Comparison of ENCODE assay signal across 11 cellular contexts in the genomic region with DNA sequence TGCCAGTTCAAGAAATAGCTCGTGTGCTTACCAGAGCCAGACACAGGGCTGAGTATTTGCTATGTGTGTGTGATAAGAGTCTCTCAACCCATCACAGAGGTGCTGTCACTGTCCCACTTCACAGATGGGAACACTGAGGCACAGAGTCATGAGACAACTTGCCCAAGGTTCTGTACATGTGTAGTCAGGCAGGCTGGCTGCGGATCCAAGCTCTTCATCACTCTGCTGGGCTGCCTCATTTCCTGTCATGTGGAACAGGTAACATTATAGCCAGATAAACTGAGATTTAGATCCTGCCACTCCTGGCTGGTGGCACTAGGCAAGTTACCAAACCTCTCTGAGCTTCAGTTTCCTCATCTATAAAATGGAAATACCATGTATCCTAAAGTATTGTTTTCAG.
DNase-seq lines count a peak whose midpoint lies in the region; ATAC-seq, FAIRE-seq and TF ChIP-seq lines count a peak whose summit lies in the region.
"Had no signal": no experiment of that assay in that cellular context is flagged by ENCODE, and none has a peak within 500 bp of the region (broad histone marks: within the 10 kb centered on the region; RNA-seq: fewer than 3 reads in every experiment).

No MANE protein-coding gene starts in this region.

- H4K20me1 ChIP-seq in H1 (replicated peaks in 1 of 2; ENCODE audit: control insufficient read depth in 1 of 2, insufficient read depth in 2 of 2, low read length in 2 of 2) = no peaks in the 10 kb centered on the region

- H3K36me3 Mint-ChIP-seq in CD8-positive, alpha-beta T cell = peaks cover 61% of the 10 kb centered on the region

- peaks cover 74% of the 10 kb centered on the region for H3K4me1 Mint-ChIP-seq in CD8-positive, alpha-beta T cell (ENCODE audit: low read depth)

- no peaks in the 10 kb centered on the region for H3K4me1 ChIP-seq in CD8-positive, alpha-beta T cell (ENCODE audit: insufficient read depth, low read length)
- H3K4me1 ChIP-seq in SJCRH30 (peaks cover 67% of the 10 kb centered on the region), H1 (replicated peaks in 1 of 4; ENCODE audit: control insufficient read depth in 3 of 4, insufficient read depth in 4 of 4, low read length in 3 of 4) (peaks cover 2 to 12% (median 3%) of the 10 kb centered on the region in 4 experiments; a peak in 6 of 7 replicates), ovary (ENCODE audit: insufficient read depth) (peaks cover 39% of the 10 kb centered on the region)

- no peak overlapping the region for H2BK20ac ChIP-seq in H1 (ENCODE audit: low read length)

- H3K23me2 ChIP-seq in H1 (ENCODE audit: low read depth, low read length) = no peaks in the 10 kb centered on the region

- peak overlapping the region; percentile 65 for H3K27ac ChIP-seq in CD8-positive, alpha-beta T cell (ENCODE audit: low read depth, low read length)
- H3K27ac ChIP-seq in SJCRH30 (peak overlapping the region; percentile 84), H1 (ENCODE audit: low read depth, low read length) (no peak overlapping the region), ovary (peak overlapping the region; percentile 79 to 87)

- no peak overlapping the region for H3K4ac ChIP-seq in H1 (replicated peaks; ENCODE audit: insufficient read length, low read depth, low read length)

- no peak overlapping the region for H2BK15ac ChIP-seq in H1 (ENCODE audit: low read length)

- no peak overlapping the region for H2BK5ac ChIP-seq in H1 (ENCODE audit: low read depth, low read length)

- H3K27me3 Mint-ChIP-seq in CD8-positive, alpha-beta T cell (ENCODE audit: low read depth) = no peaks in the 10 kb centered on the region

- H3K4me2 ChIP-seq in H1 (ENCODE audit: insufficient read depth in 1 of 2, low read depth in 2 of 2, low read length in 2 of 2) = no peak overlapping the region

- TF ChIP-seq EP300 in H1 (IDR thresholded peaks at IDR 0.05; ENCODE audit: borderline replicate concordance in 1 of 2, low read depth in 2 of 2, low read length in 2 of 2) = no peak
- TF ChIP-seq EP300 in ovary (IDR thresholded peaks at IDR 0.05) = no peak

- H3K27me3 ChIP-seq in CD8-positive, alpha-beta T cell (ENCODE audit: insufficient read depth, low read length) = no peaks in the 10 kb centered on the region
- no peaks in the 10 kb centered on the region for H3K27me3 ChIP-seq in SJCRH30
- no peaks in the 10 kb centered on the region for H3K27me3 ChIP-seq in H1 (replicated peaks in 1 of 4; ENCODE audit: control insufficient read depth in 3 of 4, extremely low read depth in 1 of 4, insufficient read depth in 3 of 4, low read length in 3 of 4)
- H3K27me3 ChIP-seq in ovary = no peaks in the 10 kb centered on the region

- H2BK120ac ChIP-seq in H1 (replicated peaks; ENCODE audit: low read depth, low read length) = no peak overlapping the region

- intact Hi-C loops in CD8-positive, alpha-beta T cell (cut with DNase I, micrococcal nuclease) = no loop called here
- intact Hi-C loops in ovary (cut with DNase I) = no loop called here

- DNase-seq in CD8-positive, alpha-beta T cell = peak in 1 of 7 experiments; percentile 36
- DNase-seq in SJCRH30 (no peak), H1 (ENCODE audit: low read depth in 1 of 2, low spot score in 2 of 2) (no peak), ovary (no peak), NOMO-1 (lab: John Stamatoyannopoulos, UW; ENCODE audit: unreplicated experiment in 2 of 2) (no peak), NCI-H1436 treated with DMSO at 0.1 percent for 48 hours (lab: John Stamatoyannopoulos, UW) (no peak), NCI-H2107 (lab: John Stamatoyannopoulos, UW) (no peak)
- DNase-seq: NCI-H1048, OCI-M1 had no signal

- H3K4me3 ChIP-seq in CD8-positive, alpha-beta T cell (ENCODE audit: low read depth, low read length) = no peak overlapping the region
- H3K4me3 ChIP-seq in SJCRH30 (no peak overlapping the region), H1 (ENCODE audit: extremely low read depth in 1 of 4, insufficient read depth in 2 of 4, low read depth in 3 of 4, low read length in 4 of 4) (no peak overlapping the region), ovary (no peak overlapping the region)

- no peaks in the 10 kb centered on the region for H3K79me1 ChIP-seq in H1 (ENCODE audit: low read depth, low read length)

- no peaks in the 10 kb centered on the region for H3K9me3 Mint-ChIP-seq in CD8-positive, alpha-beta T cell

- POLR2A ChIA-PET in CD8-positive, alpha-beta T cell (lab: Charles Lee) = interaction anchor here (1.0 to 5.7 kb wide), 7 partner anchors 11 to 76 kb away, joined by 3 to 35 read pairs (median 5); no protein-coding TSS in a partner anchor
- POLR2A ChIA-PET in H1 (lab: Charles Lee; ENCODE audit: partially characterized antibody) = interaction anchor here (0.9 to 1.8 kb wide), 2 partner anchors 19 to 52 kb away, joined by 3 read pairs; no protein-coding TSS in a partner anchor

- H4K8ac ChIP-seq in H1 (ENCODE audit: extremely low read depth, insufficient read depth, low read length) = peak overlapping the region; percentile 37; the same call in 1 of the 2 replicates

- H3K79me2 ChIP-seq in H1 (ENCODE audit: control insufficient read depth in 1 of 2, insufficient read depth in 2 of 2, low read length in 2 of 2) = no peaks in the 10 kb centered on the region

- H3K4me3 Mint-ChIP-seq in CD8-positive, alpha-beta T cell = peak overlapping the region; percentile 32

- no peaks in the 10 kb centered on the region for H3K9me3 ChIP-seq in CD8-positive, alpha-beta T cell (ENCODE audit: low read length)
- H3K9me3 ChIP-seq in SJCRH30 (replicated peaks) (no peaks in the 10 kb centered on the region), H1 (ENCODE audit: insufficient read depth in 2 of 2, low read depth in 1 of 2, low read length in 1 of 2) (no peaks in the 10 kb centered on the region), ovary (no peaks in the 10 kb centered on the region)

- no peak overlapping the region for H2AFZ ChIP-seq in H1 (ENCODE audit: low read length)

- no peak overlapping the region for H2BK12ac ChIP-seq in H1 (ENCODE audit: low read depth, low read length)

- no peak for TF ChIP-seq CTCF in CD8-positive, alpha-beta T cell (IDR thresholded peaks at IDR 0.05)
- TF ChIP-seq CTCF in H1 (IDR thresholded peaks at IDR 0.05; ENCODE audit: control extremely low read depth in 1 of 3, insufficient read depth in 1 of 3, low read depth in 1 of 3, low read length in 3 of 3) (no peak), ovary (IDR thresholded peaks at IDR 0.05) (no peak)

- peak overlapping the region; percentile 67 for H4K91ac ChIP-seq in H1 (replicated peaks; ENCODE audit: insufficient read length, low read length)

- H3K23ac ChIP-seq in H1 (ENCODE audit: insufficient read length) = no peak overlapping the region

- no peak for ATAC-seq in CD8-positive, alpha-beta T cell
- no peak for ATAC-seq in GM21447 (IDR thresholded peaks at IDR 0.05; ENCODE audit: unreplicated experiment)

- no peak overlapping the region for H3K27ac Mint-ChIP-seq in CD8-positive, alpha-beta T cell

- TF ChIP-seq POLR2A in H1 (IDR thresholded peaks at IDR 0.05; ENCODE audit: control extremely low read depth in 1 of 2, low read depth in 2 of 2, low read length in 2 of 2) (no peak), ovary (IDR thresholded peaks at IDR 0.05) (no peak)

- H3K56ac ChIP-seq in H1 (replicated peaks; ENCODE audit: insufficient read length, low read depth, low read length) = no peak overlapping the region

- no peaks in the 10 kb centered on the region for H3K36me3 ChIP-seq in CD8-positive, alpha-beta T cell (ENCODE audit: insufficient read depth, low read length)
- H3K36me3 ChIP-seq in SJCRH30 = no peaks in the 10 kb centered on the region
- no peaks in the 10 kb centered on the region for H3K36me3 ChIP-seq in H1 (ENCODE audit: control insufficient read depth in 2 of 4, insufficient read depth in 4 of 4, low read length in 3 of 4)
- H3K36me3 ChIP-seq in ovary = no peaks in the 10 kb centered on the region

- no peak overlapping the region for H4K5ac ChIP-seq in H1 (ENCODE audit: insufficient read length, low read depth, low read length)

- CTCF ChIA-PET in CD8-positive, alpha-beta T cell (lab: Charles Lee) = interaction anchor here (0.7 to 4.3 kb wide), 8 partner anchors 11 to 253 kb away, joined by 3 to 19 read pairs (median 6); a partner anchor contains a TSS
- CTCF ChIA-PET in H1 (lab: Charles Lee; ENCODE audit: partially characterized antibody) = interaction anchor here (0.6 to 2.1 kb wide), 13 partner anchors 9 to 81 kb away, joined by 3 to 7 read pairs (median 4); no protein-coding TSS in a partner anchor

- 84% methylated on average over 2 of the region's 2 CpGs; no CpG with 5 or more reads in 1 of the 2 experiments for WGBS in H1 (ENCODE audit: extremely low coverage in 1 of 2, insufficient coverage in 1 of 2, insufficient read length in 1 of 2, insufficient replicate concordance in 2 of 2, low coverage in 1 of 2, low lambda C conversion rate in 2 of 2, missing lambda C conversion rate in 1 of 2), 2 experiments
- WGBS in ovary, 3 donors = 77 to 84% (median 83%) methylated on average over 2 of the region's 2 CpGs

- FAIRE-seq in H1 (lab: Jason Lieb, UNC) = no peak
- FAIRE-seq: colon had no signal

- H3K18ac ChIP-seq in H1 (ENCODE audit: extremely low read depth, low read length) = no peak overlapping the region

- TF ChIP-seq RAD21 in H1 (IDR thresholded peaks at IDR 0.05 in 1 of 2, conservative IDR thresholded peaks at IDR 0.05 in 1 of 2; ENCODE audit: low read depth in 2 of 2, low read length in 2 of 2) = no peak

- H2AK5ac ChIP-seq in H1 (ENCODE audit: low read depth, low read length) = 0 out of 2 replicates have a peak overlapping the region, but pooled peaks have one; percentile 67

- H3K9ac ChIP-seq in H1 (replicated peaks in 1 of 4; ENCODE audit: extremely low read depth in 1 of 4, low read depth in 3 of 4, low read length in 3 of 4) = no peak overlapping the region

- H3K14ac ChIP-seq in H1 (ENCODE audit: insufficient read length) = no peak overlapping the region

TF ChIP-seq in H1, 55 proteins besides CTCF, POLR2A, EP300 and RAD21:
- TF ChIP-seq RXRA (IDR thresholded peaks at IDR 0.05; ENCODE audit: insufficient read depth, low read depth, low read length) (no peak), BRCA1 (IDR thresholded peaks at IDR 0.05; ENCODE audit: low read depth, low read length) (no peak), PHF8 (conservative IDR thresholded peaks at IDR 0.05; ENCODE audit: low read depth, low read length) (no peak), KDM5A (IDR thresholded peaks at IDR 0.05; ENCODE audit: low read length) (no peak), KDM1A (IDR thresholded peaks at IDR 0.05; ENCODE audit: borderline replicate concordance, low read length) (peak; percentile 39; the same call in 1 of the 2 replicates), ASH2L (IDR thresholded peaks at IDR 0.05; ENCODE audit: low read length) (no peak), GTF2F1 (IDR thresholded peaks at IDR 0.05; ENCODE audit: borderline replicate concordance, low read depth, low read length) (no peak)
- TF ChIP-seq, protein P1, sequence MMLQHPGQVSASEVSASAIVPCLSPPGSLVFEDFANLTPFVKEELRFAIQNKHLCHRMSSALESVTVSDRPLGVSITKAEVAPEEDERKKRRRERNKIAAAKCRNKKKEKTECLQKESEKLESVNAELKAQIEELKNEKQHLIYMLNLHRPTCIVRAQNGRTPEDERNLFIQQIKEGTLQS (IDR thresholded peaks at IDR 0.05; ENCODE audit: insufficient read depth, low read depth, low read length) = no peak
